ENCODE assay signal across 24 cellular contexts in genomic region chr7:111647881-111648280, GRCh38.
"Had no signal": no experiment of that assay in that cellular context is flagged by ENCODE, and none has a peak within 500 bp of the region (broad histone marks: within the 10 kb centered on the region; RNA-seq: fewer than 3 reads in every experiment).

No MANE protein-coding gene starts in this region.

- H3K4me3 ChIP-seq: gastrocnemius medialis, left lung, prostate gland, right atrium auricular region, skin epidermis, testis, upper lobe of right lung had no signal

- FAIRE-seq: TTC549 had no signal

- H3K4me1 Mint-ChIP-seq: nephron progenitor cell; stimulated activated naive CD8-positive, alpha-beta T cell treated with anti-CD3 and anti-CD28 coated beads, Interleukin-15, amount 100 ng/mL, for 72 hours had no signal

- H3K27ac Mint-ChIP-seq: activated CD4-positive, alpha-beta memory T cell treated with anti-CD3 and anti-CD28 coated beads for 36 hours; activated naive CD8-positive, alpha-beta T cell; dendritic cell treated with granulocyte-macrophage colony-stimulating factor and Interleukin-4, amounts not matched to agents 40 ng/mL and 50 ng/mL, for 4 days; nephron progenitor cell; stimulated activated naive CD8-positive, alpha-beta T cell treated with anti-CD3 and anti-CD28 coated beads, Interleukin-15, amount 100 ng/mL, for 72 hours; T-helper 2 cell treated with Interferon-gamma antibody and Interleukin-4, amounts not matched to agents 5 μg/mL and 100 μg/mL, for 36 hours had no signal

- H3K36me3 ChIP-seq: gastrocnemius medialis, left lung, prostate gland, right atrium auricular region, upper lobe of right lung had no signal

- H3K27me3 Mint-ChIP-seq: dendritic cell treated with granulocyte-macrophage colony-stimulating factor and Interleukin-4, amounts not matched to agents 40 ng/mL and 50 ng/mL, for 4 days had no signal

- ATAC-seq: esophagus mucosa; gastrocnemius medialis; left lung; stimulated activated naive CD8-positive, alpha-beta T cell treated with anti-CD3 and anti-CD28 coated beads, Interleukin-15, amount 100 ng/mL, for 72 hours; upper lobe of right lung had no signal

- H3K9me3 Mint-ChIP-seq: activated CD4-positive, alpha-beta memory T cell treated with anti-CD3 and anti-CD28 coated beads for 36 hours; T-helper 2 cell treated with Interferon-gamma antibody and Interleukin-4, amounts not matched to agents 5 μg/mL and 100 μg/mL, for 36 hours had no signal

- H3K27me3 ChIP-seq: gastrocnemius medialis, left lung, right atrium auricular region, testis, upper lobe of right lung had no signal

- H3K4me1 ChIP-seq: gastrocnemius medialis, left lung, prostate gland, right atrium auricular region, testis, upper lobe of right lung had no signal

- H3K9me3 ChIP-seq: gastrocnemius medialis, prostate gland, right atrium auricular region, testis, upper lobe of right lung had no signal

- DNase-seq: activated CD4-positive, alpha-beta memory T cell treated with anti-CD3 and anti-CD28 coated beads for 36 hours; activated CD4-positive, alpha-beta T cell treated with anti-CD3 and anti-CD28 coated beads for 4 hours; amniotic stem cell; effector CD8-positive, alpha-beta T cell; gastrocnemius medialis; head of caudate nucleus; left lung; mammary epithelial cell; midbrain; nephron progenitor cell; occipital lobe; stimulated activated CD4-positive, alpha-beta T cell treated with anti-CD3 and anti-CD28 coated beads, Interleukin-15, amount 100 ng/mL, for 24 hours; stimulated activated CD4-positive, alpha-beta T cell treated with anti-CD3 and anti-CD28 coated beads, Interleukin-2, amount 100 ng/mL, for 48 hours; stimulated activated naive CD8-positive, alpha-beta T cell treated with anti-CD3 and anti-CD28 coated beads, Interleukin-15, amount 100 ng/mL, for 72 hours; testis; upper lobe of right lung had no signal

- H3K27ac ChIP-seq: gastrocnemius medialis, left lung, prostate gland, right atrium auricular region, skin epidermis, testis, upper lobe of right lung had no signal

- H3K4me3 Mint-ChIP-seq: activated CD4-positive, alpha-beta memory T cell treated with anti-CD3 and anti-CD28 coated beads for 36 hours; activated naive CD8-positive, alpha-beta T cell; dendritic cell treated with granulocyte-macrophage colony-stimulating factor and Interleukin-4, amounts not matched to agents 40 ng/mL and 50 ng/mL, for 4 days; nephron progenitor cell; stimulated activated naive CD8-positive, alpha-beta T cell treated with anti-CD3 and anti-CD28 coated beads, Interleukin-15, amount 100 ng/mL, for 72 hours; T-helper 2 cell treated with Interferon-gamma antibody and Interleukin-4, amounts not matched to agents 5 μg/mL and 100 μg/mL, for 36 hours had no signal

- H3K36me3 Mint-ChIP-seq: activated CD4-positive, alpha-beta memory T cell treated with anti-CD3 and anti-CD28 coated beads for 36 hours; activated naive CD8-positive, alpha-beta T cell had no signal
